15 cellular contexts compared by ENCODE assay signal in genomic region chr10:119423510-119423874, GRCh38.
DNase-seq lines count a peak whose midpoint lies in the region; ATAC-seq and TF ChIP-seq lines count a peak whose summit lies in the region.
"Had no signal": no experiment of that assay in that cellular context is flagged by ENCODE, and none has a peak within 500 bp of the region (broad histone marks: within the 10 kb centered on the region; RNA-seq: fewer than 3 reads in every experiment).

No MANE protein-coding gene starts in this region.

- H3K9me1 ChIP-seq in IMR-90 (ENCODE audit: insufficient read depth, low read length): peaks cover 17% of the 10 kb centered on the region

- H3K9me3 Mint-ChIP-seq in activated T-cell treated with anti-CD3 and anti-CD28 coated beads, Interleukin-2, amount 50 U/mL, for 72 hours: no peaks in the 10 kb centered on the region
- H3K9me3 Mint-ChIP-seq: CD4-positive, CD25-positive, alpha-beta regulatory T cell; CD8-positive, alpha-beta memory T cell; H9 had no signal

- H3K4me1 ChIP-seq in HEK293 (ENCODE audit: control insufficient read depth, insufficient read depth, low read length): no peaks in the 10 kb centered on the region
- peaks cover 12% of the 10 kb centered on the region for H3K4me1 ChIP-seq in IMR-90 (ENCODE audit: control insufficient read depth, insufficient read depth, low read length)
- no peaks in the 10 kb centered on the region for H3K4me1 ChIP-seq in left lung
- peaks cover 28 to 39% of the 10 kb centered on the region in 2 donors for H3K4me1 ChIP-seq in thyroid gland

- H3K27ac ChIP-seq in HEK293 (ENCODE audit: extremely low read depth, low read depth, low read length) (no peak overlapping the region), IMR-90 (ENCODE audit: insufficient read depth, low read length) (no peak overlapping the region), left lung (no peak overlapping the region), thyroid gland (peak overlapping the region in 2 of 3 donors; percentile 62 to 66)

- in situ Hi-C loops in IMR-90 (cut with MboI; ENCODE audit: low sequenced_read_pairs): no loop called here

- no peak overlapping the region for H3K4ac ChIP-seq in IMR-90 (ENCODE audit: low read depth, low read length)

- dilution Hi-C loops in IMR-90 (cut with HindIII; ENCODE audit: low sequenced_read_pairs, unreplicated experiment): no loop called here

- H3K4me3 ChIP-seq in HEK293 (ENCODE audit: low read depth, low read length): no peak overlapping the region
- H3K4me3 ChIP-seq in IMR-90 (ENCODE audit: insufficient read depth, low read depth, low read length): no peak overlapping the region
- no peak overlapping the region for H3K4me3 ChIP-seq in left lung
- no peak overlapping the region for H3K4me3 ChIP-seq in thyroid gland (replicated peaks in 1 of 3)

- peaks cover 4% of the 10 kb centered on the region for H3K4me1 Mint-ChIP-seq in activated T-cell treated with anti-CD3 and anti-CD28 coated beads, Interleukin-2, amount 50 U/mL, for 72 hours (ENCODE audit: low read depth)

- H2AK5ac ChIP-seq in IMR-90 (ENCODE audit: low read depth, low read length): peak overlapping the region; percentile 39; the same call in 1 of the 2 replicates

- no peak for TF ChIP-seq POLR2A in IMR-90 (IDR thresholded peaks at IDR 0.05; ENCODE audit: low read depth, low read length)
- no peak for TF ChIP-seq POLR2A in thyroid gland (IDR thresholded peaks at IDR 0.05)

- no peak overlapping the region for H4K5ac ChIP-seq in IMR-90 (ENCODE audit: low read depth, low read length)

- no peak overlapping the region for H3K23ac ChIP-seq in IMR-90 (ENCODE audit: low read depth, low read length)

- intact Hi-C loops in IMR-90 (cut with micrococcal nuclease) (no loop called here), left lung (cut with DNase I) (no loop called here), thyroid gland (cut with DNase I) (no loop called here)

- no peak overlapping the region for H2BK5ac ChIP-seq in IMR-90 (ENCODE audit: low read depth, low read length, poor library complexity, severe bottlenecking)

- H2AFZ ChIP-seq in IMR-90 (replicated peaks; ENCODE audit: low read length, poor library complexity): peak overlapping the region; percentile 19

- H3K4me3 Mint-ChIP-seq in activated T-cell treated with anti-CD3 and anti-CD28 coated beads, Interleukin-2, amount 50 U/mL, for 72 hours: no peak overlapping the region
- H3K4me3 Mint-ChIP-seq: CD4-positive, CD25-positive, alpha-beta regulatory T cell; CD8-positive, alpha-beta memory T cell; H9 had no signal

- ATAC-seq in IMR-90 (ENCODE audit: low read depth) (no peak), left lung (peak; percentile 38), GM19328 (IDR thresholded peaks at IDR 0.05; ENCODE audit: unreplicated experiment) (no peak)
- ATAC-seq in activated T-cell treated with anti-CD3 and anti-CD28 coated beads, Interleukin-2, amount 50 U/mL, for 72 hours (replicated peaks in 1 of 2): no peak

- no peak overlapping the region for H3K14ac ChIP-seq in IMR-90 (replicated peaks; ENCODE audit: low read depth, low read length)

- WGBS in IMR-90 (ENCODE audit: extremely low coverage in 2 of 2, insufficient read length in 1 of 2), 2 experiments: 60% methylated on average over 2 of the region's 5 CpGs; no CpG with 5 or more reads in 1 of the 2 experiments
- WGBS in thyroid gland, 2 donors: 38 to 49% methylated on average over 5 of the region's 5 CpGs

- H2AK9ac ChIP-seq in IMR-90 (replicated peaks; ENCODE audit: low read depth, low read length, poor library complexity): no peak overlapping the region

- no TSS peak for BruUV-seq in IMR-90 (replicated peaks; lab: Mats Ljungman, UMichigan)

- no peak for DNase-seq in IMR-90
- peak in 1 of 2 donors; percentile 44 for DNase-seq in left lung
- peak in 1 of 2 donors; percentile 58 for DNase-seq in thyroid gland
- DNase-seq in activated T-cell treated with anti-CD3 and anti-CD28 coated beads, Interleukin-2, amount 50 U/mL, for 72 hours: no peak
- DNase-seq in GM10248 (ENCODE audit: extremely low spot score): no peak
- DNase-seq: ACHN; BE2C; C1 segment of cervical spinal cord; CD4-positive, CD25-positive, alpha-beta regulatory T cell; CD8-positive, alpha-beta memory T cell; COR-L47; GOT3; H9 had no signal

- H3K27ac Mint-ChIP-seq in activated T-cell treated with anti-CD3 and anti-CD28 coated beads, Interleukin-2, amount 50 U/mL, for 72 hours: no peak overlapping the region

- H3K79me1 ChIP-seq in IMR-90 (ENCODE audit: low read depth in 1 of 2, low read length in 2 of 2): peaks cover 16 to 45% of the 10 kb centered on the region in 2 experiments; a peak in 3 of 4 replicates

- peaks cover 33% of the 10 kb centered on the region for H4K20me1 ChIP-seq in IMR-90 (ENCODE audit: insufficient read depth, low read length)

- no peak overlapping the region for H3K9ac ChIP-seq in IMR-90 (ENCODE audit: low read depth, low read length)

- H2BK15ac ChIP-seq in IMR-90 (ENCODE audit: low read depth, low read length): no peak overlapping the region

- H3K18ac ChIP-seq in IMR-90 (ENCODE audit: low read depth, low read length): no peak overlapping the region

- no peaks in the 10 kb centered on the region for H3K27me3 Mint-ChIP-seq in activated T-cell treated with anti-CD3 and anti-CD28 coated beads, Interleukin-2, amount 50 U/mL, for 72 hours (ENCODE audit: low read depth)
- H3K27me3 Mint-ChIP-seq: CD4-positive, CD25-positive, alpha-beta regulatory T cell; CD8-positive, alpha-beta memory T cell had no signal

- no peak for TF ChIP-seq RAD21 in IMR-90 (IDR thresholded peaks at IDR 0.05; ENCODE audit: low read length)

- H3K9me3 ChIP-seq in HEK293 (ENCODE audit: control insufficient read depth, insufficient read depth, low read depth, low read length) (no peaks in the 10 kb centered on the region), IMR-90 (ENCODE audit: control insufficient read depth, insufficient read depth, low read length) (no peaks in the 10 kb centered on the region), left lung (no peaks in the 10 kb centered on the region), thyroid gland (no peaks in the 10 kb centered on the region)
- H3K9me3 ChIP-seq: BE2C had no signal

- H3K56ac ChIP-seq in IMR-90 (ENCODE audit: extremely low read depth, insufficient read depth, low read length): no peak overlapping the region

- POLR2A ChIA-PET in HEK293 (lab: Yijun Ruan, JAX): no interaction called here
- POLR2A ChIA-PET in IMR-90 (lab: Charles Lee; ENCODE audit: unreplicated experiment): no interaction called here
- POLR2A ChIA-PET in GM10248 (lab: Yijun Ruan, JAX): no interaction called here

- H2BK20ac ChIP-seq in IMR-90 (ENCODE audit: low read depth, low read length): no peak overlapping the region

- H4K91ac ChIP-seq in IMR-90 (ENCODE audit: insufficient read depth, low read depth, low read length): no peak overlapping the region

- H2BK120ac ChIP-seq in IMR-90 (ENCODE audit: low read depth, low read length): no peak overlapping the region

- no peak overlapping the region for H3K4me2 ChIP-seq in IMR-90 (ENCODE audit: low read depth, low read length)

- H3K36me3 Mint-ChIP-seq in activated T-cell treated with anti-CD3 and anti-CD28 coated beads, Interleukin-2, amount 50 U/mL, for 72 hours (ENCODE audit: insufficient read depth in 2 of 2): peaks cover 0 to 6% of the 10 kb centered on the region in 2 donors

- H3K36me3 ChIP-seq in HEK293 (ENCODE audit: control insufficient read depth in 2 of 2, insufficient read depth in 1 of 2, low read length in 2 of 2): peaks cover 5 to 17% of the 10 kb centered on the region in 2 experiments; a peak in 2 of 3 replicates
- H3K36me3 ChIP-seq in IMR-90 (ENCODE audit: control insufficient read depth, insufficient read depth, low read length): peaks cover 74% of the 10 kb centered on the region
- H3K36me3 ChIP-seq in left lung: peaks cover 0 to 25% of the 10 kb centered on the region in 2 donors
- H3K36me3 ChIP-seq in thyroid gland: peaks cover 6 to 14% of the 10 kb centered on the region in 2 donors

- H3K27me3 ChIP-seq in IMR-90 (ENCODE audit: control insufficient read depth, insufficient read depth, low read length): no peaks in the 10 kb centered on the region
- no peaks in the 10 kb centered on the region for H3K27me3 ChIP-seq in left lung
- H3K27me3 ChIP-seq in thyroid gland: no peaks in the 10 kb centered on the region
- H3K27me3 ChIP-seq: BE2C had no signal

- H4K8ac ChIP-seq in IMR-90 (ENCODE audit: low read depth in 2 of 2, low read length in 2 of 2): no peak overlapping the region

- CTCF ChIA-PET in HEK293 (lab: Yijun Ruan, JAX) (interaction anchor here (0.6 to 1.4 kb wide), 3 partner anchors 17 to 596 kb away, joined by 3 to 4 read pairs (median 3); no protein-coding TSS in a partner anchor), IMR-90 (lab: Yijun Ruan, JAX) (no interaction called here), GM10248 (lab: Yijun Ruan, JAX) (interaction anchor here (1.3 to 6.3 kb wide), 5 partner anchors 16 to 225 kb away, joined by 4 to 36 read pairs (median 9); partner anchors contain the start of gene GRK5)

- TF ChIP-seq CTCF in HEK293 (tag by site-specific recombination; IDR thresholded peaks at IDR 0.05) (no peak), IMR-90 (conservative IDR thresholded peaks at IDR 0.05; ENCODE audit: low read depth, low read length) (no peak), left lung (IDR thresholded peaks at IDR 0.05) (no peak), thyroid gland (IDR thresholded peaks at IDR 0.05) (no peak), GM10248 (IDR thresholded peaks at IDR 0.05; ENCODE audit: control extremely low read depth, extremely low read depth, low read depth, missing control alignments) (no peak)

TF ChIP-seq in HEK293, 187 proteins besides CTCF, POLR2A, EP300 and RAD21 (continues in another document):
- TF ChIP-seq ZNF416 (tag by site-specific recombination; IDR thresholded peaks at IDR 0.05): no peak

TF ChIP-seq in IMR-90, 13 proteins besides CTCF, POLR2A, EP300 and RAD21 (continues in another document):
- no peak for TF ChIP-seq BHLHE40 (IDR thresholded peaks at IDR 0.05; ENCODE audit: low read depth, low read length)
- TF ChIP-seq CEBPB (IDR thresholded peaks at IDR 0.05; ENCODE audit: low read depth, low read length): no peak
- no peak for TF ChIP-seq NFE2L2 (IDR thresholded peaks at IDR 0.05; ENCODE audit: low read depth, low read length)
- TF ChIP-seq USF2 (IDR thresholded peaks at IDR 0.05; ENCODE audit: low read depth, low read length): no peak
- no peak for TF ChIP-seq RCOR1 (IDR thresholded peaks at IDR 0.05; ENCODE audit: insufficient replicate concordance, low read length)
- no peak for TF ChIP-seq FOS (IDR thresholded peaks at IDR 0.05; ENCODE audit: low read depth, low read length)
- no peak for TF ChIP-seq SMC3 (IDR thresholded peaks at IDR 0.05; ENCODE audit: low read depth, low read length)
- TF ChIP-seq MAFK (IDR thresholded peaks at IDR 0.05; ENCODE audit: low read depth, low read length): no peak

Comparison
In these comparisons a context has a peak if more than half of its experiments do, and no peak if none do; other contexts are left out.
1. H3K27ac ChIP-seq: peak in thyroid gland (2 of 3); none in HEK293 (single experiment), IMR-90 (single experiment) and left lung (0 of 2).